ENCODE assay signal across 33 cellular contexts in genomic region chr1:82728206-82728605, GRCh38.
"Had no signal": no experiment of that assay in that cellular context is flagged by ENCODE, and none has a peak within 500 bp of the region (broad histone marks: within the 10 kb centered on the region; RNA-seq: fewer than 3 reads in every experiment).

No MANE protein-coding gene starts in this region.

- H3K27me3 ChIP-seq: adrenal gland, ascending aorta, body of pancreas, brain microvascular endothelial cell, breast epithelium, cardiac muscle cell had no signal

- H3K36me3 ChIP-seq: adrenal gland, ascending aorta, brain microvascular endothelial cell, breast epithelium, cardiac muscle cell had no signal

- H3K27ac ChIP-seq: adrenal gland, ascending aorta, body of pancreas, brain microvascular endothelial cell, breast epithelium, cardiac muscle cell had no signal

- H3K9me3 ChIP-seq: body of pancreas had no signal

- DNase-seq: activated effector memory CD4-positive, alpha-beta T cell treated with anti-CD3 and anti-CD28 coated beads, Interleukin-2, amount 50 U/mL, for 16 hours; activated effector memory CD4-positive, alpha-beta T cell treated with Interleukin-2 at 50 U/mL for 16 hours; activated gamma-delta T cell; activated gamma-delta T cell treated with Interleukin-2 at 50 U/mL for 16 hours; activated naive CD4-positive, alpha-beta T cell; activated naive CD4-positive, alpha-beta T cell treated with anti-CD3 and anti-CD28 coated beads for 36 hours; activated naive CD4-positive, alpha-beta T cell treated with anti-CD3 and anti-CD28 coated beads, Interleukin-2, amount 10 ng/mL, durations not matched to agents 7 days and 5 days; activated naive CD4-positive, alpha-beta T cell treated with anti-CD3 and anti-CD28 coated beads, Interleukin-2, amount 50 U/mL, for 16 hours; activated naive CD4-positive, alpha-beta T cell treated with Interleukin-2 at 50 U/mL for 16 hours; activated naive CD8-positive, alpha-beta T cell treated with anti-CD3 and anti-CD28 coated beads for 36 hours; activated naive CD8-positive, alpha-beta T cell treated with anti-CD3 and anti-CD28 coated beads, Interleukin-2, amount 10 ng/mL, durations not matched to agents 7 days and 5 days; activated naive CD8-positive, alpha-beta T cell treated with anti-CD3 and anti-CD28 coated beads, Interleukin-2, amount 50 U/mL, for 24 hours; activated T-cell treated with anti-CD3 and anti-CD28 coated beads for 4 hours; activated T-cell treated with anti-CD3 and anti-CD28 coated beads, Interleukin-2, amount 50 U/mL, for 1 hour; activated T-cell treated with anti-CD3 and anti-CD28 coated beads, Interleukin-2, amount 50 U/mL, for 24 hours; activated T-cell treated with anti-CD3 and anti-CD28 coated beads, Interleukin-2, amount 50 U/mL, for 4 hours; activated T-cell treated with anti-CD3 and anti-CD28 coated beads, Interleukin-2, amount 50 U/mL, for 48 hours; activated T-cell treated with anti-CD3 and anti-CD28 coated beads, Interleukin-2, amount 50 U/mL, for 72 hours; adrenal gland; amniotic stem cell; amygdala; anterior cingulate cortex; body of pancreas; brain microvascular endothelial cell; caudate nucleus; central memory CD4-positive, alpha-beta T cell; cerebellar nuclear complex had no signal

- FAIRE-seq: bronchial epithelial cell had no signal

- H3K4me1 ChIP-seq: adrenal gland, ascending aorta, body of pancreas, breast epithelium had no signal

- ATAC-seq: activated naive CD4-positive, alpha-beta T cell treated with anti-CD3 and anti-CD28 coated beads, Interleukin-2, amount 50 U/mL, for 72 hours; activated naive CD8-positive, alpha-beta T cell treated with anti-CD3 and anti-CD28 coated beads, Interleukin-2, amount 50 U/mL, for 24 hours; activated T-cell treated with anti-CD3 and anti-CD28 coated beads, Interleukin-2, amount 50 U/mL, for 4 hours; activated T-cell treated with anti-CD3 and anti-CD28 coated beads, Interleukin-2, amount 50 U/mL, for 72 hours; activated T-helper 17 cell treated with anti-CD3 and anti-CD28 coated beads, Interleukin-2, amount 50 U/mL, for 72 hours; body of pancreas had no signal

- H3K4me3 ChIP-seq: adrenal gland, ascending aorta, body of pancreas, breast epithelium, cardiac muscle cell had no signal
